Comparison of ENCODE assay signal across 21 cellular contexts in the genomic region with DNA sequence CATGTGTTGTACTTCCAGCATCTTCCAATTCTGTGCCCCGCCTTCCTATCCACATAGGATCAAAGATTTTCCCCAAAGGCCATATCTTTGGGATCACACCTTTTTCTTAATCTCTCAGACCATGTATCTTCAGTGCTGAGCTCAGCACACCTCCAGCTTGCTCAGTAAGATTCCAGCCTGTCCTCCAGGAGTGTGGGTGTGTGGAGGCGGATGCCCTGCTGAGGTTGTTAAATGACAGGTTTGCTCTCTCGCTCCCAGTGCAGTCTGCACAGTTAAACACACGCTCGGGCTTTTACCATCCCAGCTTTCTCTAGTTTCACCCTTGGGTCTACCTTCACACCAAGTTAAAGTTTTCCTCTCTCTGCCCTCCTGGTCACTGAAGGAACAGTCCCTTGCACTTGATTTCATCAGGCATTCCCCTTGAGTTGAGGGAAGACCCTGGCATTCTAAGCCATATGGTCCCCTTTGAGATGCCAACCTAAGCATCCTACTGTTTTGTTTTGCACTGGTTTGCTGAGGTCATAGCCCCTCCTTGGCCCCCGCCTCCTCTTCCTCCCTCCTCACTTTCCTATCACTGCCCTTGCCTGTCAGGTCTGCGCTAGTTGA. TPM values are rescaled to one million over a fixed set of nuclear protein-coding genes. Genes with fewer than 3 reads are reported as not detected.
A peak's percentile ranks its signal among the peaks of the same experiment; 100 is the strongest.
DNase-seq lines count a peak whose midpoint lies in the region; ATAC-seq, FAIRE-seq and TF ChIP-seq lines count a peak whose summit lies in the region.
"Had no signal": no experiment of that assay in that cellular context is flagged by ENCODE, and none has a peak within 500 bp of the region (broad histone marks: within the 10 kb centered on the region; RNA-seq: fewer than 3 reads in every experiment).

No MANE protein-coding gene starts in this region.

- DNase-seq in HCT116 (ENCODE audit: low read depth, low spot score): no peak
- no peak for DNase-seq in endodermal cell
- no peak for DNase-seq in neural crest cell (ENCODE audit: low read depth, low spot score)
- no peak for DNase-seq in GM12891 (ENCODE audit: insufficient read length, low spot score)
- no peak for DNase-seq in testis
- DNase-seq in GF-D8 (lab: John Stamatoyannopoulos, UW): no peak
- no peak for DNase-seq in NCI-H2081 treated with DMSO at 0.1 percent for 48 hours (lab: John Stamatoyannopoulos, UW)
- DNase-seq: CD8-positive, alpha-beta T cell; DND-41; NCI-H1105; NCI-H2081; NCI-H446 treated with DMSO at 0.1 percent for 48 hours; NCI-H774; SHP77 treated with DMSO at 0.1 percent for 48 hours; SK-N-SH had no signal

- no peaks in the 10 kb centered on the region for H4K20me1 ChIP-seq in BLaER1
- H4K20me1 ChIP-seq in HCT116 (ENCODE audit: insufficient read depth): no peaks in the 10 kb centered on the region

- WGBS in endodermal cell (ENCODE audit: insufficient coverage in 1 of 2, insufficient read length in 1 of 2), 2 experiments: 88 to 92% methylated on average over 7 of the region's 7 CpGs
- WGBS in testis, 2 donors: 87 to 95% methylated on average over 7 of the region's 7 CpGs

- H3K9me2 ChIP-seq in HCT116 (ENCODE audit: insufficient read depth): no peaks in the 10 kb centered on the region
- H3K9me2 ChIP-seq: SK-N-SH had no signal

- H3K9me3 ChIP-seq in BLaER1 (no peaks in the 10 kb centered on the region), HCT116 (ENCODE audit: control insufficient read depth in 1 of 2, insufficient read depth in 1 of 2, low read depth in 1 of 2, low read length in 2 of 2) (no peaks in the 10 kb centered on the region), endodermal cell (ENCODE audit: control insufficient read depth, low read length) (no peaks in the 10 kb centered on the region), testis (no peaks in the 10 kb centered on the region)
- H3K9me3 ChIP-seq: SK-N-SH had no signal

- CTCF ChIA-PET in HCT116 (lab: Charles Lee): interaction anchor here (2.9 kb wide), 1 partner anchor 12 kb away, joined by 14 read pairs; no protein-coding TSS in a partner anchor

- H3K27me3 Mint-ChIP-seq in endodermal cell (ENCODE audit: insufficient read depth) (peaks cover 41% of the 10 kb centered on the region), neural crest cell (ENCODE audit: low read depth) (peaks cover 5% of the 10 kb centered on the region)

- no peaks in the 10 kb centered on the region for H3K79me2 ChIP-seq in HCT116 (ENCODE audit: insufficient read depth, low read length)

- H3K27ac ChIP-seq in BLaER1 (no peak overlapping the region), HCT116 (ENCODE audit: low read depth, low read length) (no peak overlapping the region), endodermal cell (ENCODE audit: low read depth, low read length) (no peak overlapping the region), testis (no peak overlapping the region)

- RAD21 ChIA-PET in HCT116 (lab: Charles Lee; ENCODE audit: low non-redundant PET in 1 of 2, low total read pairs in 2 of 2, uncharacterized antibody in 2 of 2, unreplicated experiment in 2 of 2): no interaction called here

- H3K4me3 ChIP-seq in BLaER1: no peak overlapping the region
- H3K4me3 ChIP-seq in HCT116 (replicated peaks in 1 of 2; ENCODE audit: low read depth in 1 of 2, low read length in 2 of 2): no peak overlapping the region
- no peak overlapping the region for H3K4me3 ChIP-seq in endodermal cell (ENCODE audit: low read length)
- H3K4me3 ChIP-seq in testis: no peak overlapping the region

- H3K4me2 ChIP-seq in BLaER1 (0 out of 2 replicates have a peak overlapping the region, but pooled peaks have one; percentile 93), HCT116 (ENCODE audit: low read length) (no peak overlapping the region)
- H3K4me2 ChIP-seq: SK-N-SH had no signal

- no peak overlapping the region for H2AFZ ChIP-seq in HCT116 (ENCODE audit: low read depth, low read length, poor library complexity, severe bottlenecking)

- H3K4me1 ChIP-seq in BLaER1 (peaks cover 78% of the 10 kb centered on the region), HCT116 (ENCODE audit: control insufficient read depth in 1 of 2, insufficient read depth in 2 of 2, low read length in 2 of 2) (no peaks in the 10 kb centered on the region), endodermal cell (ENCODE audit: control insufficient read depth, insufficient read depth, low read length) (no peaks in the 10 kb centered on the region), testis (peaks cover 7% of the 10 kb centered on the region)

- FAIRE-seq in GM12891 (lab: Jason Lieb, UNC): no peak
- FAIRE-seq: A204.1, H1 had no signal

- intact Hi-C loops in HCT116 (cut with micrococcal nuclease): no loop called here
- intact Hi-C loops in testis (cut with DNase I; ENCODE audit: low total_unique reads): no loop called here

- no peak for ATAC-seq in HCT116
- ATAC-seq: CD8-positive, alpha-beta T cell had no signal

- H3K36me3 Mint-ChIP-seq in endodermal cell (ENCODE audit: low read depth): no peaks in the 10 kb centered on the region
- no peaks in the 10 kb centered on the region for H3K36me3 Mint-ChIP-seq in neural crest cell (ENCODE audit: low read depth)
- H3K36me3 Mint-ChIP-seq: CD8-positive, alpha-beta T cell had no signal

- H3K27me3 ChIP-seq in BLaER1 (peaks cover 23% of the 10 kb centered on the region), HCT116 (ENCODE audit: insufficient read depth, low read length) (no peaks in the 10 kb centered on the region), endodermal cell (ENCODE audit: control insufficient read depth, insufficient read depth, low read length, poor library complexity, severe bottlenecking) (peaks cover 29% of the 10 kb centered on the region), testis (no peaks in the 10 kb centered on the region)

- H3K9ac ChIP-seq in BLaER1 (no peak overlapping the region), HCT116 (ENCODE audit: low read length) (no peak overlapping the region), endodermal cell (ENCODE audit: extremely low read depth, low read length, poor library complexity, severe bottlenecking) (no peak overlapping the region)
- H3K9ac ChIP-seq: SK-N-SH had no signal

- H3K4me3 Mint-ChIP-seq in endodermal cell: no peak overlapping the region
- H3K4me3 Mint-ChIP-seq in neural crest cell: no peak overlapping the region
- H3K4me3 Mint-ChIP-seq: CD8-positive, alpha-beta T cell had no signal

- H3K4me1 Mint-ChIP-seq in endodermal cell (no peaks in the 10 kb centered on the region), neural crest cell (peaks cover 17% of the 10 kb centered on the region)

- no peak overlapping the region for H3K27ac Mint-ChIP-seq in endodermal cell
- peak overlapping the region; percentile 7 for H3K27ac Mint-ChIP-seq in neural crest cell (ENCODE audit: unreplicated experiment)
- H3K27ac Mint-ChIP-seq: CD8-positive, alpha-beta T cell had no signal

- TF ChIP-seq POLR2A in HCT116 (IDR thresholded peaks at IDR 0.05; ENCODE audit: borderline replicate concordance, extremely low read depth, insufficient read depth, insufficient read length): no peak
- TF ChIP-seq POLR2A in GM12891 (IDR thresholded peaks at IDR 0.05; ENCODE audit: low read depth, low read length): no peak
- no peak for TF ChIP-seq POLR2A in testis (IDR thresholded peaks at IDR 0.05)

- TF ChIP-seq CTCF in HCT116 (IDR thresholded peaks at IDR 0.05 in 2 of 3, conservative IDR thresholded peaks at IDR 0.05 in 1 of 3; ENCODE audit: borderline replicate concordance in 1 of 3, insufficient read depth in 1 of 3, low read depth in 2 of 3, low read length in 2 of 3) (no peak), endodermal cell (conservative IDR thresholded peaks at IDR 0.05) (peak; percentile 49), neural crest cell (conservative IDR thresholded peaks at IDR 0.05) (no peak), testis (IDR thresholded peaks at IDR 0.05) (no peak)

- H3K9me3 Mint-ChIP-seq in endodermal cell (no peaks in the 10 kb centered on the region), neural crest cell (no peaks in the 10 kb centered on the region)
- H3K9me3 Mint-ChIP-seq: CD8-positive, alpha-beta T cell had no signal

- H3K36me3 ChIP-seq in BLaER1 (peaks cover 73% of the 10 kb centered on the region), HCT116 (ENCODE audit: control insufficient read depth in 1 of 2, insufficient read depth in 2 of 2, low read length in 2 of 2) (peaks cover 0 to 4% of the 10 kb centered on the region in 2 experiments; a peak in 1 of 4 replicates), endodermal cell (ENCODE audit: control insufficient read depth, insufficient read depth, low read length) (peaks cover 4% of the 10 kb centered on the region), testis (ENCODE audit: low read depth, missing control alignments) (no peaks in the 10 kb centered on the region)

- POLR2A ChIA-PET in HCT116 (lab: Charles Lee): interaction anchor here (1.0 kb wide), 1 partner anchor 195 kb away, joined by 3 read pairs; no protein-coding TSS in a partner anchor

- BruUV-seq in HCT116 (replicated peaks; lab: Mats Ljungman, UMichigan): no TSS peak

- no peak for TF ChIP-seq RAD21 in HCT116 (IDR thresholded peaks at IDR 0.05; ENCODE audit: low read depth)

TF ChIP-seq in HCT116, 20 proteins besides CTCF, POLR2A, EP300 and RAD21 (continues in another document):
- no peak for TF ChIP-seq SIN3A (IDR thresholded peaks at IDR 0.05; ENCODE audit: low read depth)

TF ChIP-seq in GM12891, 5 proteins besides CTCF, POLR2A, EP300 and RAD21 (continues in another document):
- TF ChIP-seq PAX5 (IDR thresholded peaks at IDR 0.05; ENCODE audit: insufficient read depth, low read length, severe bottlenecking): no peak
- no peak for TF ChIP-seq POU2F2 (IDR thresholded peaks at IDR 0.05; ENCODE audit: low read depth, low read length)

RNA-seq across cellular contexts. Expression of a gene that starts 13.7 kb away (rescaled TPM):
- total RNA-seq in HCT116 (2021; ENCODE audit: unreplicated experiment) (not detected), endodermal cell (not detected), neural crest cell (not detected in 2 replicates), testis (under 1 TPM; 0.25 to 0.47 TPM)
- polyA plus RNA-seq in HCT116 (2012): not detected in 2 replicates
- not detected for polyA plus RNA-seq in endodermal cell (2013, experiment 1 of 2)
- polyA plus RNA-seq in endodermal cell (2013, experiment 2 of 2): not detected
- not detected for polyA plus RNA-seq in GM12891 (2012; ENCODE audit: low read depth, missing spikeins)
- polyA plus RNA-seq in testis (ENCODE audit: insufficient read depth, low read depth, low replicate concordance): 1.2 TPM
- total RNA-seq: CD8-positive, alpha-beta T cell; G401; H1; OCI-LY7 had no signal
- polyA plus RNA-seq: BJ, H1, SK-N-SH had no signal

RNA-seq across cellular contexts. Expression of a gene that starts 45.8 kb away (rescaled TPM):
- total RNA-seq in HCT116 (2021; ENCODE audit: unreplicated experiment) (10.8 TPM), endodermal cell (10 to 100 TPM in 1 of 2 donors, 1 to 10 TPM in 1; 8.4 to 12.1 TPM), neural crest cell (2.6 and 5.0 TPM in 2 replicates), testis (10 to 100 TPM; 27.2 to 33.1 TPM)
- polyA plus RNA-seq in HCT116 (2012): 13.7 and 17.2 TPM in 2 replicates
- polyA plus RNA-seq in endodermal cell (2013, experiment 1 of 2): 10.6 TPM
- 9.6 TPM for polyA plus RNA-seq in endodermal cell (2013, experiment 2 of 2)
- polyA plus RNA-seq in GM12891 (2012; ENCODE audit: low read depth, missing spikeins): 21.6 TPM
- polyA plus RNA-seq in testis (ENCODE audit: insufficient read depth, low read depth, low replicate concordance): 6.6 TPM

RNA-seq across cellular contexts. Expression of a gene that starts 55.4 kb away (rescaled TPM):
- total RNA-seq in HCT116 (2021; ENCODE audit: unreplicated experiment): 2.8 TPM
- polyA plus RNA-seq in HCT116 (2012): 1.2 and 1.9 TPM in 2 replicates
- total RNA-seq in endodermal cell: 1 to 10 TPM; 2.0 to 2.1 TPM
- 4.3 TPM for polyA plus RNA-seq in endodermal cell (2013, experiment 1 of 2)
- 4.1 TPM for polyA plus RNA-seq in endodermal cell (2013, experiment 2 of 2)
- 1.9 and 2.0 TPM in 2 replicates for total RNA-seq in neural crest cell
- polyA plus RNA-seq in GM12891 (2012; ENCODE audit: low read depth, missing spikeins): not detected
- total RNA-seq in testis: 10 to 100 TPM; 43.2 to 68.6 TPM
- 61.9 TPM for polyA plus RNA-seq in testis (ENCODE audit: insufficient read depth, low read depth, low replicate concordance)
- total RNA-seq: CD8-positive, alpha-beta T cell; OCI-LY7 had no signal

Comparison
In these comparisons a context has a peak if more than half of its experiments do, and no peak if none do; other contexts are left out.
1. RNA of a gene that starts 55.4 kb away (total RNA-seq): 43.2 to 68.6 TPM in testis; 2.8 TPM in HCT116 (single experiment), 2.0 to 2.1 TPM in endodermal cell and 1.9 to 2.0 TPM in neural crest cell; every median in the first group is over 10 times any median in the second.